ENCODE assay signal across 22 cellular contexts in genomic region chr1:236810018-236810417, GRCh38. TPM values are rescaled to one million over a fixed set of nuclear protein-coding genes. Genes with fewer than 3 reads are reported as not detected.
A peak's percentile ranks its signal among the peaks of the same experiment; 100 is the strongest.
DNase-seq lines count a peak whose midpoint lies in the region; ATAC-seq, FAIRE-seq and TF ChIP-seq lines count a peak whose summit lies in the region.
"Had no signal": no experiment of that assay in that cellular context is flagged by ENCODE, and none has a peak within 500 bp of the region (broad histone marks: within the 10 kb centered on the region; RNA-seq: fewer than 3 reads in every experiment).

No MANE protein-coding gene starts in this region.

- H3K9me3 ChIP-seq in CD4-positive, alpha-beta memory T cell (ENCODE audit: control insufficient read depth in 1 of 2, low read length in 2 of 2): no peaks in the 10 kb centered on the region
- H3K9me3 ChIP-seq: A549, BE2C, Peyer's patch had no signal

- no peaks in the 10 kb centered on the region for H3K27me3 ChIP-seq in CD4-positive, alpha-beta memory T cell (ENCODE audit: insufficient read depth, low read length)
- H3K27me3 ChIP-seq: BE2C, Peyer's patch had no signal

- no peak for TF ChIP-seq CTCF in fibroblast of villous mesenchyme (IDR thresholded peaks at IDR 0.05; ENCODE audit: insufficient read depth, low read depth, low read length)

- H3K27ac Mint-ChIP-seq in activated T-cell treated with anti-CD3 and anti-CD28 coated beads, Interleukin-2, amount 50 U/mL, for 72 hours: peak overlapping the region; percentile 13
- H3K27ac Mint-ChIP-seq in activated T-helper 17 cell treated with anti-CD3 and anti-CD28 coated beads, Interleukin-2, amount 50 U/mL, for 72 hours: peak overlapping the region; percentile 68
- peak overlapping the region; percentile 67 for H3K27ac Mint-ChIP-seq in stimulated activated naive CD8-positive, alpha-beta T cell treated with anti-CD3 and anti-CD28 coated beads, Interleukin-15, Interleukin-2, amounts not matched to agents 100 ng/mL and 50 ng/mL, for 24 hours
- H3K27ac Mint-ChIP-seq in CD4-positive, alpha-beta memory T cell: no peak overlapping the region

- CTCF ChIA-PET in CD4-positive, alpha-beta memory T cell (lab: Charles Lee; ENCODE audit: partially characterized antibody): interaction anchor here (1.2 to 2.0 kb wide), 3 partner anchors 9 to 60 kb away, joined by 3 to 6 read pairs (median 4); no protein-coding TSS in a partner anchor

- H3K27me3 Mint-ChIP-seq in activated T-cell treated with anti-CD3 and anti-CD28 coated beads, Interleukin-2, amount 50 U/mL, for 72 hours (ENCODE audit: low read depth): no peaks in the 10 kb centered on the region
- H3K27me3 Mint-ChIP-seq in activated T-helper 17 cell treated with anti-CD3 and anti-CD28 coated beads, Interleukin-2, amount 50 U/mL, for 72 hours: no peaks in the 10 kb centered on the region
- H3K27me3 Mint-ChIP-seq in stimulated activated naive CD8-positive, alpha-beta T cell treated with anti-CD3 and anti-CD28 coated beads, Interleukin-15, Interleukin-2, amounts not matched to agents 100 ng/mL and 50 ng/mL, for 24 hours: no peaks in the 10 kb centered on the region
- H3K27me3 Mint-ChIP-seq in CD4-positive, alpha-beta memory T cell: no peaks in the 10 kb centered on the region

- intact Hi-C loops in CD4-positive, alpha-beta memory T cell (cut with micrococcal nuclease): no loop called here

- no peaks in the 10 kb centered on the region for H3K4me1 ChIP-seq in CD4-positive, alpha-beta memory T cell (ENCODE audit: insufficient read depth, low read length)
- H3K4me1 ChIP-seq: A549, BE2C had no signal

- no peak overlapping the region for H3K4me3 ChIP-seq in fibroblast of villous mesenchyme (ENCODE audit: low read depth, low read length)
- H3K4me3 ChIP-seq in CD4-positive, alpha-beta memory T cell (ENCODE audit: low read length in 2 of 2): no peak overlapping the region
- H3K4me3 ChIP-seq: A549, Peyer's patch had no signal

- no peak for ATAC-seq in activated T-cell treated with anti-CD3 and anti-CD28 coated beads, Interleukin-2, amount 50 U/mL, for 72 hours (replicated peaks in 1 of 2)
- ATAC-seq in activated T-helper 17 cell treated with anti-CD3 and anti-CD28 coated beads, Interleukin-2, amount 50 U/mL, for 72 hours (replicated peaks): peak; percentile 80
- ATAC-seq: A549, HCT116 had no signal

- H3K36me3 Mint-ChIP-seq in activated T-cell treated with anti-CD3 and anti-CD28 coated beads, Interleukin-2, amount 50 U/mL, for 72 hours (ENCODE audit: insufficient read depth in 2 of 2): peaks cover 15 to 33% of the 10 kb centered on the region in 2 donors
- H3K36me3 Mint-ChIP-seq in activated T-helper 17 cell treated with anti-CD3 and anti-CD28 coated beads, Interleukin-2, amount 50 U/mL, for 72 hours (ENCODE audit: low read depth): no peaks in the 10 kb centered on the region
- peaks cover 83% of the 10 kb centered on the region for H3K36me3 Mint-ChIP-seq in stimulated activated naive CD8-positive, alpha-beta T cell treated with anti-CD3 and anti-CD28 coated beads, Interleukin-15, Interleukin-2, amounts not matched to agents 100 ng/mL and 50 ng/mL, for 24 hours (ENCODE audit: low read depth)
- peaks cover 69 to 87% of the 10 kb centered on the region in 2 donors for H3K36me3 Mint-ChIP-seq in CD4-positive, alpha-beta memory T cell

- H3K9me3 Mint-ChIP-seq in activated T-cell treated with anti-CD3 and anti-CD28 coated beads, Interleukin-2, amount 50 U/mL, for 72 hours: no peaks in the 10 kb centered on the region
- no peaks in the 10 kb centered on the region for H3K9me3 Mint-ChIP-seq in activated T-helper 17 cell treated with anti-CD3 and anti-CD28 coated beads, Interleukin-2, amount 50 U/mL, for 72 hours
- H3K9me3 Mint-ChIP-seq in stimulated activated naive CD8-positive, alpha-beta T cell treated with anti-CD3 and anti-CD28 coated beads, Interleukin-15, Interleukin-2, amounts not matched to agents 100 ng/mL and 50 ng/mL, for 24 hours: no peaks in the 10 kb centered on the region
- no peaks in the 10 kb centered on the region for H3K9me3 Mint-ChIP-seq in CD4-positive, alpha-beta memory T cell

- peaks cover 8% of the 10 kb centered on the region for H3K4me1 Mint-ChIP-seq in activated T-cell treated with anti-CD3 and anti-CD28 coated beads, Interleukin-2, amount 50 U/mL, for 72 hours (ENCODE audit: low read depth)
- H3K4me1 Mint-ChIP-seq in activated T-helper 17 cell treated with anti-CD3 and anti-CD28 coated beads, Interleukin-2, amount 50 U/mL, for 72 hours: peaks cover 22% of the 10 kb centered on the region
- H3K4me1 Mint-ChIP-seq in stimulated activated naive CD8-positive, alpha-beta T cell treated with anti-CD3 and anti-CD28 coated beads, Interleukin-15, Interleukin-2, amounts not matched to agents 100 ng/mL and 50 ng/mL, for 24 hours (ENCODE audit: low read depth): peaks cover 23% of the 10 kb centered on the region
- peaks cover 0 to 10% (median 6%) of the 10 kb centered on the region in 4 donors for H3K4me1 Mint-ChIP-seq in CD4-positive, alpha-beta memory T cell

- no peak for FAIRE-seq in RCC 7860 (lab: Jason Lieb, UNC)
- FAIRE-seq: A549, GM19239 had no signal

- no peak for DNase-seq in activated T-cell treated with anti-CD3 and anti-CD28 coated beads, Interleukin-2, amount 50 U/mL, for 72 hours
- DNase-seq in activated T-cell treated with anti-CD3 and anti-CD28 coated beads, Interleukin-2, amount 50 U/mL, for 1 hour: no peak
- DNase-seq in fibroblast of villous mesenchyme (ENCODE audit: low read depth): peak; percentile 14
- DNase-seq in CD4-positive, alpha-beta memory T cell: no peak
- DNase-seq in AG20443 (ENCODE audit: low spot score): no peak
- no peak for DNase-seq in RCC 7860 (ENCODE audit: low spot score)
- DNase-seq: BE2C, GOT3, KG1, NCI-H1092, NCI-H1436 treated with DMSO at 0.1 percent for 48 hours, NCI-H2029, NCI-H226, NCI-H510A treated with DMSO at 0.1 percent for 48 hours, NCI-H774, Peyer's patch had no signal

- H3K36me3 ChIP-seq in CD4-positive, alpha-beta memory T cell (ENCODE audit: insufficient read depth, low read length): peaks cover 60% of the 10 kb centered on the region

- no peak overlapping the region for H3K4me3 Mint-ChIP-seq in activated T-cell treated with anti-CD3 and anti-CD28 coated beads, Interleukin-2, amount 50 U/mL, for 72 hours
- H3K4me3 Mint-ChIP-seq in activated T-helper 17 cell treated with anti-CD3 and anti-CD28 coated beads, Interleukin-2, amount 50 U/mL, for 72 hours: peak overlapping the region; percentile 42
- H3K4me3 Mint-ChIP-seq in stimulated activated naive CD8-positive, alpha-beta T cell treated with anti-CD3 and anti-CD28 coated beads, Interleukin-15, Interleukin-2, amounts not matched to agents 100 ng/mL and 50 ng/mL, for 24 hours: peak overlapping the region; percentile 4
- H3K4me3 Mint-ChIP-seq in CD4-positive, alpha-beta memory T cell: no peak overlapping the region

- no peak overlapping the region for H3K27ac ChIP-seq in CD4-positive, alpha-beta memory T cell (ENCODE audit: low read depth, low read length)
- H3K27ac ChIP-seq: A549, HL-60 had no signal

- POLR2A ChIA-PET in CD4-positive, alpha-beta memory T cell (lab: Charles Lee; ENCODE audit: partially characterized antibody): interaction anchor here (0.6 kb wide), 1 partner anchor 15 kb away, joined by 3 read pairs; the partner anchor contains the start of gene MTR

RNA-seq across cellular contexts. Expression of gene MTR, which starts 14.9 kb away (rescaled TPM):
- total RNA-seq in activated T-cell treated with anti-CD3 and anti-CD28 coated beads, Interleukin-2, amount 50 U/mL, for 72 hours: 10 to 100 TPM; 61.1 to 69.8 TPM
- total RNA-seq in activated T-helper 17 cell treated with anti-CD3 and anti-CD28 coated beads, Interleukin-2, amount 50 U/mL, for 72 hours: 10 to 100 TPM; 52.3 to 94.6 TPM
- total RNA-seq in fibroblast of villous mesenchyme: 26.7 and 34.5 TPM in 2 replicates
- total RNA-seq in CD4-positive, alpha-beta memory T cell: 10 to 100 TPM; 68.4 to 71.0 TPM
- 10 to 100 TPM in 1 of 2 donors, 1 to 10 TPM in 1; 5.6 to 22.5 TPM for polyA plus RNA-seq in CD4-positive, alpha-beta memory T cell

Comparison
In these comparisons a context has a peak if more than half of its experiments do, and no peak if none do; other contexts are left out.
1. H3K27ac Mint-ChIP-seq: peak in activated T-cell treated with anti-CD3 and anti-CD28 coated beads, Interleukin-2, amount 50 U/mL, for 72 hours (single experiment), activated T-helper 17 cell treated with anti-CD3 and anti-CD28 coated beads, Interleukin-2, amount 50 U/mL, for 72 hours (single experiment) and stimulated activated naive CD8-positive, alpha-beta T cell treated with anti-CD3 and anti-CD28 coated beads, Interleukin-15, Interleukin-2, amounts not matched to agents 100 ng/mL and 50 ng/mL, for 24 hours (single experiment); none in CD4-positive, alpha-beta memory T cell (0 of 7).
2. H3K4me3 Mint-ChIP-seq: peak in activated T-helper 17 cell treated with anti-CD3 and anti-CD28 coated beads, Interleukin-2, amount 50 U/mL, for 72 hours (single experiment) and stimulated activated naive CD8-positive, alpha-beta T cell treated with anti-CD3 and anti-CD28 coated beads, Interleukin-15, Interleukin-2, amounts not matched to agents 100 ng/mL and 50 ng/mL, for 24 hours (single experiment); none in activated T-cell treated with anti-CD3 and anti-CD28 coated beads, Interleukin-2, amount 50 U/mL, for 72 hours (0 of 2) and CD4-positive, alpha-beta memory T cell (0 of 8).